Comparison of ENCODE assay signal across 24 cellular contexts in genomic region chr3:2595486-2595885, GRCh38.
"Had no signal": no experiment of that assay in that cellular context is flagged by ENCODE, and none has a peak within 500 bp of the region (broad histone marks: within the 10 kb centered on the region; RNA-seq: fewer than 3 reads in every experiment).

No MANE protein-coding gene starts in this region.

- H3K9me3 ChIP-seq: adrenal gland had no signal

- H3K9me3 Mint-ChIP-seq: activated naive CD8-positive, alpha-beta T cell treated with anti-CD3 and anti-CD28 coated beads, Interleukin-2, amount 10 ng/mL, durations not matched to agents 7 days and 5 days had no signal

- H3K27ac Mint-ChIP-seq: activated CD4-positive, alpha-beta T cell treated with anti-CD3 and anti-CD28 coated beads for 36 hours; activated CD8-positive, alpha-beta T cell treated with anti-CD3 and anti-CD28 coated beads, Interleukin-2, amount 10 ng/mL, durations not matched to agents 7 days and 5 days; activated naive CD8-positive, alpha-beta T cell treated with anti-CD3 and anti-CD28 coated beads, Interleukin-2, amount 10 ng/mL, durations not matched to agents 7 days and 5 days; T-helper 17 cell had no signal

- DNase-seq: activated CD4-positive, alpha-beta T cell treated with anti-CD3 and anti-CD28 coated beads for 36 hours; activated CD4-positive, CD25-positive, alpha-beta regulatory T cell; activated CD8-positive, alpha-beta memory T cell treated with anti-CD3 and anti-CD28 coated beads, Interleukin-2, amount 50 U/mL, for 48 hours; activated CD8-positive, alpha-beta T cell treated with anti-CD3 and anti-CD28 coated beads, Interleukin-2, amount 10 ng/mL, durations not matched to agents 7 days and 5 days; activated naive CD4-positive, alpha-beta T cell treated with anti-CD3 and anti-CD28 coated beads, Interleukin-2, amount 50 U/mL, for 16 hours; activated naive CD8-positive, alpha-beta T cell treated with anti-CD3 and anti-CD28 coated beads, Interleukin-2, amount 10 ng/mL, durations not matched to agents 7 days and 5 days; activated T-cell treated with anti-CD3 and anti-CD28 coated beads, Interleukin-2, amount 50 U/mL, for 1 hour; adrenal gland; anterior cingulate cortex; cerebellar nuclear complex; Karpas-422; MM.1S; NCI-H1105 treated with DMSO at 0.1 percent for 48 hours; NCI-H1436 treated with DMSO at 0.1 percent for 48 hours; NCI-H187; NCI-H2081; NCI-H510A treated with DMSO at 0.1 percent for 48 hours; NCI-H748 treated with DMSO at 0.1 percent for 48 hours; PC-3; SHP77 treated with DMSO at 0.1 percent for 48 hours; T-helper 17 cell; T-helper 9 cell had no signal

- H3K36me3 Mint-ChIP-seq: activated naive CD8-positive, alpha-beta T cell treated with anti-CD3 and anti-CD28 coated beads, Interleukin-2, amount 10 ng/mL, durations not matched to agents 7 days and 5 days had no signal

- ATAC-seq: activated CD4-positive, alpha-beta T cell treated with anti-CD3 and anti-CD28 coated beads for 36 hours; activated CD8-positive, alpha-beta T cell treated with anti-CD3 and anti-CD28 coated beads, Interleukin-2, amount 10 ng/mL, durations not matched to agents 7 days and 5 days; PC-3; T-helper 17 cell had no signal

- H3K27me3 ChIP-seq: adrenal gland had no signal

- H3K27me3 Mint-ChIP-seq: activated CD4-positive, alpha-beta T cell treated with anti-CD3 and anti-CD28 coated beads for 36 hours; activated naive CD8-positive, alpha-beta T cell treated with anti-CD3 and anti-CD28 coated beads, Interleukin-2, amount 10 ng/mL, durations not matched to agents 7 days and 5 days had no signal

- H3K4me3 Mint-ChIP-seq: activated CD4-positive, alpha-beta T cell treated with anti-CD3 and anti-CD28 coated beads for 36 hours; activated CD8-positive, alpha-beta T cell treated with anti-CD3 and anti-CD28 coated beads, Interleukin-2, amount 10 ng/mL, durations not matched to agents 7 days and 5 days; activated naive CD8-positive, alpha-beta T cell treated with anti-CD3 and anti-CD28 coated beads, Interleukin-2, amount 10 ng/mL, durations not matched to agents 7 days and 5 days; T-helper 17 cell had no signal

- H3K36me3 ChIP-seq: adrenal gland had no signal

- H3K4me1 ChIP-seq: adrenal gland had no signal

- H3K4me1 Mint-ChIP-seq: activated CD4-positive, alpha-beta T cell treated with anti-CD3 and anti-CD28 coated beads for 36 hours; activated naive CD8-positive, alpha-beta T cell treated with anti-CD3 and anti-CD28 coated beads, Interleukin-2, amount 10 ng/mL, durations not matched to agents 7 days and 5 days; T-helper 17 cell had no signal

- FAIRE-seq: colon, RCC 7860 had no signal

- H3K27ac ChIP-seq: adrenal gland had no signal

- H3K4me3 ChIP-seq: adrenal gland had no signal
